1 cellular context compared by ENCODE assay signal in genomic region chr3:119257111-119257510, GRCh38.
TF ChIP-seq lines count a peak whose summit lies in the region.

No MANE protein-coding gene starts in this region.

TF ChIP-seq in WTC11, 78 proteins besides CTCF, POLR2A, EP300 and RAD21:
- TF ChIP-seq ARID4B (CRISPR knock-in tag; IDR thresholded peaks at IDR 0.05; ENCODE audit: borderline replicate concordance): no peak
